Comparison of ENCODE assay signal across 9 cellular contexts in the genomic region with DNA sequence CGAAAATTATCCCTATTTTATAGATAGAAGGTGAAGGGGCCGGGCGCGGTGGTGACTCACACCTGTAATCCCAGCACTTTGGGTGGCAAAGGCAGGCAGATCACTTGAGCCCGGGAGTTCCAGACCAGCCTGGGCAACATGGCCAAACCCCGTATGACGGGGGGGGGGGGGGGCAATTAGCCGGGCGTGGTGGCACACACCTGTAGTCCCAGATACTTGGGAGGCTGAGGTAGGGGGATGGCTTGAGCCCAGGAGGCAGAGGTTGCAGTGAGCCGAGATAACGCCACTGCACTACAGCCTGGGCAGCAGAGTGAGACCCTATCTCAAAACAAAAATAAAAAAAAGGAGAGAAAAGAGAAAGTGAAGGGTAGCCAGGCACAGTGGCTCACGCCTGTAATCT. TPM values are rescaled to one million over a fixed set of nuclear protein-coding genes. Genes with fewer than 3 reads are reported as not detected.
DNase-seq lines count a peak whose midpoint lies in the region; ATAC-seq and TF ChIP-seq lines count a peak whose summit lies in the region.
"Had no signal": no experiment of that assay in that cellular context is flagged by ENCODE, and none has a peak within 500 bp of the region (broad histone marks: within the 10 kb centered on the region; RNA-seq: fewer than 3 reads in every experiment).

No MANE protein-coding gene starts in this region.

- H3K36me3 Mint-ChIP-seq in activated naive CD4-positive, alpha-beta T cell treated with anti-CD3 and anti-CD28 coated beads for 36 hours (ENCODE audit: low read depth): peaks cover 6% of the 10 kb centered on the region
- peaks cover 11 to 20% of the 10 kb centered on the region in 2 donors for H3K36me3 Mint-ChIP-seq in activated naive CD4-positive, alpha-beta T cell treated with anti-CD3 and anti-CD28 coated beads, Interleukin-2, amount 50 U/mL, for 72 hours
- no peaks in the 10 kb centered on the region for H3K36me3 Mint-ChIP-seq in immature natural killer cell

- H3K4me3 Mint-ChIP-seq in activated naive CD4-positive, alpha-beta T cell treated with anti-CD3 and anti-CD28 coated beads for 36 hours: peak overlapping the region; percentile 100
- H3K4me3 Mint-ChIP-seq in immature natural killer cell: peak overlapping the region; percentile 98 to 100 (median 99)

- intact Hi-C loops in activated naive CD4-positive, alpha-beta T cell treated with anti-CD3 and anti-CD28 coated beads for 36 hours (cut with micrococcal nuclease): loop anchor here (10.0 kb wide), 1 partner anchor 802 kb away; the partner anchor contains the start of gene PIAS1
- intact Hi-C loops in testis (cut with DNase I; ENCODE audit: low total_unique reads): no loop called here

- no peak for DNase-seq in activated naive CD4-positive, alpha-beta T cell treated with anti-CD3 and anti-CD28 coated beads for 36 hours
- DNase-seq in activated naive CD4-positive, alpha-beta T cell treated with anti-CD3 and anti-CD28 coated beads, Interleukin-2, amount 50 U/mL, for 16 hours: no peak
- no peak for DNase-seq in activated naive CD4-positive, alpha-beta T cell treated with anti-CD3 and anti-CD28 coated beads, Interleukin-2, amount 50 U/mL, for 72 hours (ENCODE audit: low spot score in 2 of 2)
- DNase-seq in immature natural killer cell (no peak), testis (no peak), DMS79 treated with DMSO at 0.1 percent for 48 hours (lab: John Stamatoyannopoulos, UW) (no peak)
- DNase-seq in activated effector memory CD4-positive, alpha-beta T cell treated with Interleukin-2 at 50 U/mL for 16 hours: no peak
- DNase-seq: NCI-H510A treated with DMSO at 0.1 percent for 48 hours had no signal

- no peak for TF ChIP-seq POLR2A in testis (IDR thresholded peaks at IDR 0.05)

- no peaks in the 10 kb centered on the region for H3K4me1 ChIP-seq in testis

- H3K9me3 Mint-ChIP-seq in activated naive CD4-positive, alpha-beta T cell treated with anti-CD3 and anti-CD28 coated beads for 36 hours: no peaks in the 10 kb centered on the region
- H3K9me3 Mint-ChIP-seq in activated naive CD4-positive, alpha-beta T cell treated with anti-CD3 and anti-CD28 coated beads, Interleukin-2, amount 50 U/mL, for 72 hours: peaks cover 0 to 4% of the 10 kb centered on the region in 2 donors
- no peaks in the 10 kb centered on the region for H3K9me3 Mint-ChIP-seq in immature natural killer cell

- CTCF ChIA-PET in activated naive CD4-positive, alpha-beta T cell treated with anti-CD3 and anti-CD28 coated beads for 36 hours (lab: Charles Lee): no interaction called here

- no peak for ATAC-seq in activated naive CD4-positive, alpha-beta T cell treated with anti-CD3 and anti-CD28 coated beads, Interleukin-2, amount 50 U/mL, for 72 hours
- ATAC-seq in GM21576 (IDR thresholded peaks at IDR 0.05; ENCODE audit: unreplicated experiment): no peak

- H3K4me1 Mint-ChIP-seq in activated naive CD4-positive, alpha-beta T cell treated with anti-CD3 and anti-CD28 coated beads for 36 hours (ENCODE audit: low read depth): peaks cover 44% of the 10 kb centered on the region
- H3K4me1 Mint-ChIP-seq in immature natural killer cell: peaks cover 36 to 58% of the 10 kb centered on the region in 2 donors

- H3K27me3 Mint-ChIP-seq in activated naive CD4-positive, alpha-beta T cell treated with anti-CD3 and anti-CD28 coated beads for 36 hours (ENCODE audit: low read depth): no peaks in the 10 kb centered on the region
- H3K27me3 Mint-ChIP-seq in immature natural killer cell (ENCODE audit: low read depth in 3 of 3): peaks cover 0 to 5% (median 5%) of the 10 kb centered on the region in 3 donors

- no peaks in the 10 kb centered on the region for H3K27me3 ChIP-seq in testis

- WGBS in testis, 2 donors: 61 to 80% methylated on average over 10 to 12 of the region's 12 CpGs

- H3K4me3 ChIP-seq in testis: peak overlapping the region; percentile 81 to 82

- no peak overlapping the region for H3K27ac ChIP-seq in testis

- H3K27ac Mint-ChIP-seq in activated naive CD4-positive, alpha-beta T cell treated with anti-CD3 and anti-CD28 coated beads for 36 hours: peak overlapping the region; percentile 96
- peak overlapping the region; percentile 92 to 97 for H3K27ac Mint-ChIP-seq in activated naive CD4-positive, alpha-beta T cell treated with anti-CD3 and anti-CD28 coated beads, Interleukin-2, amount 50 U/mL, for 72 hours
- peak overlapping the region; percentile 41 to 99 (median 74) for H3K27ac Mint-ChIP-seq in immature natural killer cell

- H3K9me3 ChIP-seq in testis: no peaks in the 10 kb centered on the region

- TF ChIP-seq CTCF in testis (IDR thresholded peaks at IDR 0.05): no peak

- H3K36me3 ChIP-seq in testis (ENCODE audit: low read depth, missing control alignments): no peaks in the 10 kb centered on the region

RNA-seq across cellular contexts. Expression of gene AAGAB, which starts 1.4 kb away (rescaled TPM):
- total RNA-seq in activated naive CD4-positive, alpha-beta T cell treated with anti-CD3 and anti-CD28 coated beads for 36 hours: 10 to 100 TPM; 47.2 to 48.8 TPM
- total RNA-seq in activated naive CD4-positive, alpha-beta T cell treated with anti-CD3 and anti-CD28 coated beads, Interleukin-2, amount 50 U/mL, for 72 hours: 10 to 100 TPM; 41.7 to 65.7 TPM
- 10 to 100 TPM; 55.5 to 77.0 (median 59.1) TPM for polyA plus RNA-seq in immature natural killer cell
- 10 to 100 TPM; 36.4 to 36.6 TPM for total RNA-seq in testis
- 40.4 TPM for polyA plus RNA-seq in testis (ENCODE audit: insufficient read depth, low read depth, low replicate concordance)

RNA-seq across cellular contexts. Expression of gene IQCH, which starts 1.5 kb away (rescaled TPM):
- 1 to 10 TPM in 1 of 2 experiments, under 1 TPM in 1; 0.98 to 1.4 TPM for total RNA-seq in activated naive CD4-positive, alpha-beta T cell treated with anti-CD3 and anti-CD28 coated beads for 36 hours
- total RNA-seq in activated naive CD4-positive, alpha-beta T cell treated with anti-CD3 and anti-CD28 coated beads, Interleukin-2, amount 50 U/mL, for 72 hours: 1 to 10 TPM in 1 of 2 donors, under 1 TPM in 1; 0.75 to 2.3 TPM
- under 1 TPM in 2 of 3 donors, not detected in 1; 0.27 to 0.70 TPM for polyA plus RNA-seq in immature natural killer cell
- total RNA-seq in testis: 10 to 100 TPM; 23.5 to 42.2 TPM
- 31.9 TPM for polyA plus RNA-seq in testis (ENCODE audit: insufficient read depth, low read depth, low replicate concordance)

Comparison
In these comparisons a context has a peak if more than half of its experiments do, and no peak if none do; other contexts are left out.
1. RNA of gene IQCH, which starts 1.5 kb away (total RNA-seq): 23.5 to 42.2 TPM in testis; 0.75 to 2.3 TPM in activated naive CD4-positive, alpha-beta T cell treated with anti-CD3 and anti-CD28 coated beads, Interleukin-2, amount 50 U/mL, for 72 hours and 0.98 to 1.4 TPM in activated naive CD4-positive, alpha-beta T cell treated with anti-CD3 and anti-CD28 coated beads for 36 hours; every median in the first group is over 4 times any median in the second.
2. Peak in every context shown above with its lines, with median percentiles within 50 percentile points of each other: H3K27ac Mint-ChIP-seq.